ENCODE assay signal across 8 cellular contexts in the genomic region with DNA sequence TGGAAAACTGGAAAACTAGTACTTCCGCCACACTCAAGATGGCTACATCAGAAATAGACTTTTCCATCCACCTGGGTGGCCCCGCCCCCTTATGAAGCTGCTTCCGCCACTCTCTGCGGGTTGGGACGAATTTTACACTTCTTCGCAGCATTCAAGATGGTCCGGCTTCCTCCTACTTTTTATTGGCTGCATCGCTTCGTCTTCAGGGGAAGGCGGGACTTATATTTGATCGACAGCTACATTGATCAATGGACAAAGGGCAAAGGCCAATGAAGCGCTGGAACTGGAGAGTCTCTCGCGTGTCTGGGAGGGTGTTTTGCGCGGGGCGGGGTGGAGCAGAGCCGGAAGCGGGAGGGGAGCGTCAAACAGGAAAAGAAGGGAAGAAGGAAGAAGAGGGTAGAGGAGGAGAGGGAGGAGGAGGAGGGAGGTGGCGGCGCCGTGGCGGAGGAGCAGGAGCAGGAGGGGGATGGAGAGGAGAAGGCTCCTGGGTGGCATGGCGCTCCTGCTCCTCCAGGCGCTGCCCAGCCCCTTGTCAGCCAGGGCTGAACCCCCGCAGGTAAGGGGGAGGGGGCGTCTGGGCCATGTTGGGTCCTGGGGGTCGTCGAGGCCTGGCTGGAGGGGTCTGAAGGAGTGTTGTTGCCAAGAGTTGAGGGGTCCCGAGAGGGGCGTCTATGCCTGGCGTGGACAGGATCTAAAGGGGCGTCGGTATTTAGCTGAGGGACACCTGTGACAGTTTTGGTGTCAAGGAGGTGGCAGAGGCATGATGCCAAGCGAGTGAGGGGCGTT. TPM values are rescaled to one million over a fixed set of nuclear protein-coding genes. Genes with fewer than 3 reads are reported as not detected.
A peak's percentile ranks its signal among the peaks of the same experiment; 100 is the strongest.
DNase-seq lines count a peak whose midpoint lies in the region; ATAC-seq, FAIRE-seq and TF ChIP-seq lines count a peak whose summit lies in the region.

A gene (plus strand): TSS at position 361 of the 786 bp plus-strand sequence. CDS start 106 bp downstream, at position 467.

- H3K27me3 ChIP-seq in esophagus muscularis mucosa (no peaks in the 10 kb centered on the region), muscle layer of duodenum (ENCODE audit: low read depth, low read length) (no peaks in the 10 kb centered on the region)

- H3K4me3 ChIP-seq in esophagus muscularis mucosa (peak within 1 kb of the TSS; percentile 78 to 89 (median 84)), muscle layer of duodenum (ENCODE audit: low read depth in 1 of 2, low read length in 2 of 2) (peak within 1 kb of the TSS; percentile 98 to 99)

- peaks cover 4 to 8% of the 10 kb centered on the region in 2 donors for H3K36me3 Mint-ChIP-seq in activated T-cell treated with anti-CD3 and anti-CD28 coated beads, Interleukin-2, amount 50 U/mL, for 72 hours (ENCODE audit: insufficient read depth in 2 of 2)

- TF ChIP-seq CTCF in esophagus muscularis mucosa (IDR thresholded peaks at IDR 0.05): no peak

- DNase-seq in DMS79 treated with DMSO at 0.1 percent for 48 hours (lab: John Stamatoyannopoulos, UW): peak; percentile 93
- peak; percentile 99 for DNase-seq in RCC 7860 (ENCODE audit: low spot score)
- DNase-seq in activated T-cell treated with anti-CD3 and anti-CD28 coated beads, Interleukin-2, amount 50 U/mL, for 72 hours: peak; percentile 95 to 96
- DNase-seq in esophagus muscularis mucosa (ENCODE audit: extremely low spot score): peak; percentile 99
- DNase-seq in stimulated activated CD8-positive, alpha-beta memory T cell treated with anti-CD3 and anti-CD28 coated beads, Interleukin-7, amount 100 ng/mL, for 4 hours (ENCODE audit: low read depth in 2 of 2): peak; percentile 89 to 97

- H3K4me1 Mint-ChIP-seq in activated T-cell treated with anti-CD3 and anti-CD28 coated beads, Interleukin-2, amount 50 U/mL, for 72 hours (ENCODE audit: low read depth): peaks cover 51% of the 10 kb centered on the region

- WGBS in esophagus muscularis mucosa: under 1% methylated on average over 36 of the region's 37 CpGs

- peak; percentile 89 for TF ChIP-seq POLR2A in esophagus muscularis mucosa (IDR thresholded peaks at IDR 0.05; ENCODE audit: low read depth)

- peaks cover 4% of the 10 kb centered on the region; the same call in 1 of the 2 replicates for H3K36me3 ChIP-seq in KOPT-K1 (ENCODE audit: insufficient read depth, low read length)
- H3K36me3 ChIP-seq in esophagus muscularis mucosa: peaks cover 0 to 5% (median 0%) of the 10 kb centered on the region in 4 donors
- no peaks in the 10 kb centered on the region for H3K36me3 ChIP-seq in muscle layer of duodenum (ENCODE audit: control insufficient read depth in 1 of 2, insufficient read depth in 2 of 2, low read length in 2 of 2)

- H3K27me3 Mint-ChIP-seq in activated T-cell treated with anti-CD3 and anti-CD28 coated beads, Interleukin-2, amount 50 U/mL, for 72 hours (ENCODE audit: low read depth): no peaks in the 10 kb centered on the region

- H3K9me3 Mint-ChIP-seq in activated T-cell treated with anti-CD3 and anti-CD28 coated beads, Interleukin-2, amount 50 U/mL, for 72 hours: peaks cover 5 to 6% of the 10 kb centered on the region in 2 donors

- H3K9me3 ChIP-seq in KOPT-K1 (ENCODE audit: insufficient read depth, low read length, poor library complexity, severe bottlenecking): no peaks in the 10 kb centered on the region
- H3K9me3 ChIP-seq in esophagus muscularis mucosa: no peaks in the 10 kb centered on the region
- no peaks in the 10 kb centered on the region for H3K9me3 ChIP-seq in muscle layer of duodenum (ENCODE audit: control insufficient read depth in 1 of 2, low read length in 2 of 2)

- intact Hi-C loops in esophagus muscularis mucosa (cut with DNase I): loop anchor here (2.0 to 10.0 kb wide), 3 partner anchors 35 to 491 kb away; no protein-coding TSS in a partner anchor

- no peak for TF ChIP-seq EP300 in esophagus muscularis mucosa (IDR thresholded peaks at IDR 0.05)

- peak; percentile 97 for ATAC-seq in GM21786 (IDR thresholded peaks at IDR 0.05; ENCODE audit: unreplicated experiment)
- ATAC-seq in activated T-cell treated with anti-CD3 and anti-CD28 coated beads, Interleukin-2, amount 50 U/mL, for 72 hours (replicated peaks in 1 of 2): peak; percentile 99

- H3K27ac ChIP-seq in KOPT-K1 (ENCODE audit: low read depth, low read length, poor library complexity, severe bottlenecking): peak within 1 kb of the TSS; percentile 85
- H3K27ac ChIP-seq in esophagus muscularis mucosa (replicated peaks in 1 of 4): peak within 1 kb of the TSS; percentile 88 to 92 (median 90)
- H3K27ac ChIP-seq in muscle layer of duodenum (ENCODE audit: low read length): peak within 1 kb of the TSS; percentile 96

- peak; percentile 97 for FAIRE-seq in RCC 7860 (lab: Jason Lieb, UNC)

- peaks cover 19 to 39% (median 33%) of the 10 kb centered on the region in 4 donors for H3K4me1 ChIP-seq in esophagus muscularis mucosa
- peaks cover 14 to 18% of the 10 kb centered on the region in 2 donors for H3K4me1 ChIP-seq in muscle layer of duodenum (ENCODE audit: control insufficient read depth in 1 of 2, insufficient read depth in 2 of 2, low read length in 2 of 2)

- peak within 1 kb of the TSS; percentile 95 to 100 for H3K4me3 Mint-ChIP-seq in activated T-cell treated with anti-CD3 and anti-CD28 coated beads, Interleukin-2, amount 50 U/mL, for 72 hours

- H3K27ac Mint-ChIP-seq in activated T-cell treated with anti-CD3 and anti-CD28 coated beads, Interleukin-2, amount 50 U/mL, for 72 hours: peak within 1 kb of the TSS; percentile 79

RNA-seq across cellular contexts. Expression of the gene that starts here (rescaled TPM):
- total RNA-seq in activated T-cell treated with anti-CD3 and anti-CD28 coated beads, Interleukin-2, amount 50 U/mL, for 72 hours: 10 to 100 TPM; 19.6 to 20.1 TPM
- total RNA-seq in esophagus muscularis mucosa: 100 to 1,000 TPM in 2 of 4 donors, 10 to 100 TPM in 2; 88.5 to 147 (median 112) TPM

Comparison
In these comparisons a context has a peak if more than half of its experiments do, and no peak if none do; other contexts are left out.
1. Peak in every context shown above with its lines: DNase-seq, ATAC-seq, H3K4me3 ChIP-seq and H3K27ac ChIP-seq.
2. RNA of the gene that starts here (total RNA-seq): 88.5 to 147 TPM in esophagus muscularis mucosa; 19.6 to 20.1 TPM in activated T-cell treated with anti-CD3 and anti-CD28 coated beads, Interleukin-2, amount 50 U/mL, for 72 hours; every median in the first group is over 4 times any median in the second.